In the genomic region with DNA sequence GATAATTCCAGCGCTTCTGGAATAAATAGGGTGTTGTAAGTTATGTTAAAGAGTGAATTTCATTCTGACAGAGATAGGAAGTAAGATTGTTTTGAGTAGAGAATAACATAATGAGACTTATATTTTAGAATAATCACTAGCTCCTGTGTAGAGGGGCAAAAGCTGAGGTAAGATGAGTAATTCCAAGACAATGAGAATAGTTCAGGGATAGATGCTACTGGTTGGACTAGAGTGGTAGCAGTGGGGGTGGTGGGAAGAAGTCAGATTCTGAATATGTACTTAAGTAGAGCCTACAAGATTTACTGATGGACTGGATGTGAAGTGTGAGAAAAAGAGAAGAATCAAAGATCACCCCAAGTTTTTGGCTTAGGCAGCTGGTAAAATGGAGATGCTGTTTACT, we compare ENCODE assay signal across 21 cellular contexts. TPM values are rescaled to one million over a fixed set of nuclear protein-coding genes. Genes with fewer than 3 reads are reported as not detected.
DNase-seq lines count a peak whose midpoint lies in the region; ATAC-seq, FAIRE-seq and TF ChIP-seq lines count a peak whose summit lies in the region.
"Had no signal": no experiment of that assay in that cellular context is flagged by ENCODE, and none has a peak within 500 bp of the region (broad histone marks: within the 10 kb centered on the region; RNA-seq: fewer than 3 reads in every experiment).

No MANE protein-coding gene starts in this region.

- 97% methylated on average over 1 of the region's 1 CpG for WGBS in HepG2 (ENCODE audit: low lambda C conversion rate)
- WGBS in right lobe of liver (ENCODE audit: insufficient coverage, low coverage, low lambda C conversion rate, missing lambda C conversion rate), result 100% methylated on average over 1 of the region's 1 CpG

- H3K9me3 Mint-ChIP-seq in activated T-helper 1 cell treated with anti-CD3 and anti-CD28 coated beads, Interleukin-12 subunit alpha, Interleukin-12 subunit beta, Interleukin-2, Interleukin-4 antibody, amounts not matched to agents 30 ng/mL and 10 ng/mL and 1 ng/mL, durations not matched to agents 14 hours and 24 hours and 36 hours, result no peaks in the 10 kb centered on the region
- H3K9me3 Mint-ChIP-seq: neural progenitor cell had no signal

- no peaks in the 10 kb centered on the region for H3K9me3 ChIP-seq in HepG2 (ENCODE audit: low read length)
- H3K9me3 ChIP-seq in right lobe of liver, result no peaks in the 10 kb centered on the region
- H3K9me3 ChIP-seq: prostate gland, tibial artery had no signal

- no peak for TF ChIP-seq RAD21 in HepG2 (CRISPR knock-in tag; IDR thresholded peaks at IDR 0.05)

- H3K27me3 Mint-ChIP-seq in activated T-helper 1 cell treated with anti-CD3 and anti-CD28 coated beads, Interleukin-12 subunit alpha, Interleukin-12 subunit beta, Interleukin-2, Interleukin-4 antibody, amounts not matched to agents 30 ng/mL and 10 ng/mL and 1 ng/mL, durations not matched to agents 14 hours and 24 hours and 36 hours (ENCODE audit: insufficient read depth), result no peaks in the 10 kb centered on the region

- no peak overlapping the region for H3K4me3 Mint-ChIP-seq in activated T-helper 1 cell treated with anti-CD3 and anti-CD28 coated beads, Interleukin-12 subunit alpha, Interleukin-12 subunit beta, Interleukin-2, Interleukin-4 antibody, amounts not matched to agents 30 ng/mL and 10 ng/mL and 1 ng/mL, durations not matched to agents 14 hours and 24 hours and 36 hours
- H3K4me3 Mint-ChIP-seq: neural progenitor cell had no signal

- H3K4me1 Mint-ChIP-seq in activated T-helper 1 cell treated with anti-CD3 and anti-CD28 coated beads, Interleukin-12 subunit alpha, Interleukin-12 subunit beta, Interleukin-2, Interleukin-4 antibody, amounts not matched to agents 30 ng/mL and 10 ng/mL and 1 ng/mL, durations not matched to agents 14 hours and 24 hours and 36 hours (ENCODE audit: low read depth), result peaks cover 15% of the 10 kb centered on the region
- H3K4me1 Mint-ChIP-seq: neural progenitor cell had no signal

- no peak for FAIRE-seq in HepG2 (lab: Jason Lieb, UNC)

- H3K27ac ChIP-seq in HepG2 (ENCODE audit: extremely low read length, insufficient read depth, low read length) (no peak overlapping the region), right lobe of liver (no peak overlapping the region)
- H3K27ac ChIP-seq: dorsolateral prefrontal cortex, neural progenitor cell, prostate gland, tibial artery had no signal

- H3K4me1 ChIP-seq in HepG2 (ENCODE audit: insufficient read depth, low read length) (no peaks in the 10 kb centered on the region), right lobe of liver (no peaks in the 10 kb centered on the region)
- H3K4me1 ChIP-seq: neural progenitor cell, prostate gland, tibial artery had no signal

- in situ Hi-C loops in HepG2 (cut with HindIII; ENCODE audit: extremely low pct_ligation_motif_present, low pct_unique_long_range_greater_than_20kb), result no loop called here

- peaks cover 43% of the 10 kb centered on the region for H3K36me3 Mint-ChIP-seq in activated T-helper 1 cell treated with anti-CD3 and anti-CD28 coated beads, Interleukin-12 subunit alpha, Interleukin-12 subunit beta, Interleukin-2, Interleukin-4 antibody, amounts not matched to agents 30 ng/mL and 10 ng/mL and 1 ng/mL, durations not matched to agents 14 hours and 24 hours and 36 hours (ENCODE audit: low read depth)

- H4K20me1 ChIP-seq in HepG2 (ENCODE audit: insufficient read depth, low read length), result no peaks in the 10 kb centered on the region

- H3K9ac ChIP-seq in HepG2 (ENCODE audit: insufficient read depth, low read depth, low read length), result no peak overlapping the region
- H3K9ac ChIP-seq: neural progenitor cell had no signal

- BruUV-seq in HepG2 (replicated peaks; lab: Mats Ljungman, UMichigan), result TSS peak; percentile 26

- H3K27me3 ChIP-seq in HepG2 (ENCODE audit: control insufficient read depth in 1 of 2, insufficient read depth in 2 of 2, low read length in 2 of 2) (no peaks in the 10 kb centered on the region), right lobe of liver (no peaks in the 10 kb centered on the region)
- H3K27me3 ChIP-seq: dorsolateral prefrontal cortex, neural progenitor cell, tibial artery had no signal

- TF ChIP-seq POLR2A in HepG2 (IDR thresholded peaks at IDR 0.05; ENCODE audit: insufficient read depth in 1 of 2, low read depth in 2 of 2, low read length in 2 of 2) (no peak), right lobe of liver (IDR thresholded peaks at IDR 0.05) (no peak)

- CTCF ChIA-PET in HepG2 (lab: Yijun Ruan, JAX; ENCODE audit: low intra/inter-chr PET ratio, low total read pairs), result no interaction called here

- POLR2A ChIA-PET in HepG2 (lab: Yijun Ruan, JAX), result no interaction called here

- no peak for ATAC-seq in HepG2
- ATAC-seq in right lobe of liver, result no peak
- ATAC-seq: left ventricle myocardium superior had no signal

- TF ChIP-seq CTCF in HepG2 (CRISPR knock-in tag; IDR thresholded peaks at IDR 0.05) (no peak), right lobe of liver (IDR thresholded peaks at IDR 0.05) (no peak)

- H3K79me2 ChIP-seq in HepG2 (ENCODE audit: insufficient read depth, low read length), result peaks cover 17% of the 10 kb centered on the region

- H2AFZ ChIP-seq in HepG2 (ENCODE audit: low read length), result no peak overlapping the region
- H2AFZ ChIP-seq: neural progenitor cell had no signal

- DNase-seq in HepG2 (ENCODE audit: low spot score), result no peak
- no peak for DNase-seq in right lobe of liver
- DNase-seq in activated T-helper 1 cell treated with anti-CD3 and anti-CD28 coated beads, Interleukin-12 subunit alpha, Interleukin-12 subunit beta, Interleukin-2, Interleukin-4 antibody, amounts not matched to agents 30 ng/mL and 10 ng/mL and 1 ng/mL, durations not matched to agents 14 hours and 24 hours and 36 hours (ENCODE audit: low spot score), result no peak
- no peak for DNase-seq in SKM-1 (lab: John Stamatoyannopoulos, UW; ENCODE audit: unreplicated experiment)
- no peak for DNase-seq in foreskin melanocyte
- DNase-seq in dermis blood vessel endothelial cell, result no peak
- DNase-seq: activated gamma-delta T cell; aorta; central memory CD4-positive, alpha-beta T cell; DMS79; dorsolateral prefrontal cortex; H7; KBM-7; left ventricle myocardium superior; NCI-H1694 treated with DMSO at 0.1 percent for 48 hours; NCI-H526 treated with DMSO at 0.1 percent for 48 hours; stimulated activated CD4-positive, alpha-beta T cell treated with anti-CD3 and anti-CD28 coated beads, Interleukin-1b, Interleukin-23, amount 100 ng/mL, for 48 hours; stimulated activated naive CD4-positive, alpha-beta T cell; tibial artery had no signal

- intact Hi-C loops in HepG2 (cut with micrococcal nuclease; ENCODE audit: unreplicated experiment) (no loop called here), right lobe of liver (cut with DNase I) (no loop called here)
- intact Hi-C loops in activated T-helper 1 cell treated with anti-CD3 and anti-CD28 coated beads, Interleukin-12 subunit alpha, Interleukin-12 subunit beta, Interleukin-2, Interleukin-4 antibody, amounts not matched to agents 30 ng/mL and 10 ng/mL and 1 ng/mL, durations not matched to agents 14 hours and 24 hours and 36 hours (cut with micrococcal nuclease), result loop anchor here (1.0 to 2.0 kb wide), 2 partner anchors 9 to 16 kb away; no protein-coding TSS in a partner anchor

- H3K4me3 ChIP-seq in HepG2 (replicated peaks in 1 of 3; ENCODE audit: insufficient read depth in 1 of 3, low read depth in 2 of 3, low read length in 3 of 3), result no peak overlapping the region
- H3K4me3 ChIP-seq in right lobe of liver, result no peak overlapping the region
- H3K4me3 ChIP-seq: dorsolateral prefrontal cortex, neural progenitor cell, prostate gland, tibial artery had no signal

- TF ChIP-seq EP300 in HepG2 (IDR thresholded peaks at IDR 0.05; ENCODE audit: low read depth in 2 of 2, low read length in 2 of 2) (no peak), HepG2 (CRISPR knock-in tag; IDR thresholded peaks at IDR 0.05; ENCODE audit: borderline replicate concordance) (no peak)

- no peak overlapping the region for H3K4me2 ChIP-seq in HepG2 (ENCODE audit: low read depth, low read length)
- H3K4me2 ChIP-seq: neural progenitor cell had no signal

- H3K36me3 ChIP-seq in HepG2 (replicated peaks in 1 of 2; ENCODE audit: control insufficient read depth in 1 of 2, insufficient read depth in 2 of 2, low read length in 2 of 2), result peaks cover 3 to 61% of the 10 kb centered on the region in 2 experiments; a peak in 4 of 5 replicates
- H3K36me3 ChIP-seq in right lobe of liver, result peaks cover 0 to 29% (median 5%) of the 10 kb centered on the region in 4 donors
- H3K36me3 ChIP-seq: prostate gland had no signal

- H3K27ac Mint-ChIP-seq in activated T-helper 1 cell treated with anti-CD3 and anti-CD28 coated beads, Interleukin-12 subunit alpha, Interleukin-12 subunit beta, Interleukin-2, Interleukin-4 antibody, amounts not matched to agents 30 ng/mL and 10 ng/mL and 1 ng/mL, durations not matched to agents 14 hours and 24 hours and 36 hours, result peak overlapping the region; percentile 13
- H3K27ac Mint-ChIP-seq: neural progenitor cell had no signal

RNA-seq across cellular contexts. Expression of a gene that starts 23.3 kb away (rescaled TPM):
- total RNA-seq in HepG2 (2016; rRNA removed; fragmentation: Illumina TruSeq; extraction: Trizol), result 38.0 and 56.4 TPM in 2 replicates
- 8.9 and 12.9 TPM in 2 replicates for total RNA-seq in HepG2 (2016; cell fraction: cytosol; rRNA removed; fragmentation: Illumina TruSeq; extraction: Trizol; ENCODE audit: low read depth)
- 38.3 and 56.0 TPM in 2 replicates for total RNA-seq in HepG2 (2016; cell fraction: insoluble cytoplasmic fraction; rRNA removed; fragmentation: Illumina TruSeq; extraction: Trizol)
- total RNA-seq in HepG2 (2016; cell fraction: membrane; rRNA removed; fragmentation: Illumina TruSeq; extraction: Trizol), result 16.5 and 18.1 TPM in 2 replicates
- total RNA-seq in HepG2 (2016; cell fraction: nucleus; rRNA removed; fragmentation: Illumina TruSeq; extraction: Trizol), result 73.8 and 86.8 TPM in 2 replicates
- polyA plus RNA-seq in HepG2 (2011; rRNA removed), result 58.2 and 70.6 TPM in 2 replicates
- polyA plus RNA-seq in HepG2 (2011; cell fraction: cytosol; rRNA removed), result 29.1 and 29.4 TPM in 2 replicates
- polyA plus RNA-seq in HepG2 (2011; cell fraction: nucleus; rRNA removed), result 312 and 401 TPM in 2 replicates
- 49.6 and 55.9 TPM in 2 replicates for polyA plus RNA-seq in HepG2 (2012)
- polyA plus RNA-seq in HepG2 (2016; cell fraction: cytosol; fragmentation: Illumina TruSeq; extraction: Trizol; ENCODE audit: low read depth), result 11.5 and 13.4 TPM in 2 replicates
- 53.0 and 64.1 TPM in 2 replicates for polyA plus RNA-seq in HepG2 (2016; cell fraction: insoluble cytoplasmic fraction; fragmentation: Illumina TruSeq; extraction: Trizol; ENCODE audit: low read depth)
- polyA plus RNA-seq in HepG2 (2016; cell fraction: membrane; fragmentation: Illumina TruSeq; extraction: Trizol; ENCODE audit: low read depth), result 20.2 and 20.9 TPM in 2 replicates
- polyA plus RNA-seq in HepG2 (2016; cell fraction: nucleus; fragmentation: Illumina TruSeq; extraction: Trizol; ENCODE audit: insufficient read depth, low read depth), result 253 and 261 TPM in 2 replicates
- 73.5 and 79.2 TPM in 2 replicates for polyA minus RNA-seq in HepG2 (2011; rRNA and poly(A)+ RNA removed; ENCODE audit: low replicate concordance)
- polyA minus RNA-seq in HepG2 (2011; cell fraction: cytosol; rRNA and poly(A)+ RNA removed), result 22.2 and 39.1 TPM in 2 replicates
- polyA minus RNA-seq in HepG2 (2011; cell fraction: nucleus; rRNA and poly(A)+ RNA removed), result 92.0 and 96.2 TPM in 2 replicates
- 10 to 100 TPM; 32.3 to 55.8 (median 46.2) TPM for total RNA-seq in right lobe of liver
- total RNA-seq in activated T-helper 1 cell treated with anti-CD3 and anti-CD28 coated beads, Interleukin-12 subunit alpha, Interleukin-12 subunit beta, Interleukin-2, Interleukin-4 antibody, amounts not matched to agents 30 ng/mL and 10 ng/mL and 1 ng/mL, durations not matched to agents 14 hours and 24 hours and 36 hours, result 64.6 and 66.2 TPM in 2 replicates
- total RNA-seq in dermis blood vessel endothelial cell, result 62.8 and 85.2 TPM in 2 replicates

RNA-seq across cellular contexts. Expression of a gene that starts 31.6 kb away (rescaled TPM):
- total RNA-seq in HepG2 (2016; rRNA removed; fragmentation: Illumina TruSeq; extraction: Trizol) (117 and 210 TPM in 2 replicates), right lobe of liver (10 to 100 TPM; 34.8 to 85.8 (median 54.7) TPM), dermis blood vessel endothelial cell (219 and 332 TPM in 2 replicates)
- total RNA-seq in HepG2 (2016; cell fraction: cytosol; rRNA removed; fragmentation: Illumina TruSeq; extraction: Trizol; ENCODE audit: low read depth), result 34.5 and 43.7 TPM in 2 replicates
- total RNA-seq in HepG2 (2016; cell fraction: insoluble cytoplasmic fraction; rRNA removed; fragmentation: Illumina TruSeq; extraction: Trizol), result 110 and 227 TPM in 2 replicates
- total RNA-seq in HepG2 (2016; cell fraction: membrane; rRNA removed; fragmentation: Illumina TruSeq; extraction: Trizol), result 48.4 and 55.0 TPM in 2 replicates
- 80.0 and 85.9 TPM in 2 replicates for total RNA-seq in HepG2 (2016; cell fraction: nucleus; rRNA removed; fragmentation: Illumina TruSeq; extraction: Trizol)
- polyA plus RNA-seq in HepG2 (2011; rRNA removed), result 47.9 and 67.0 TPM in 2 replicates
- polyA plus RNA-seq in HepG2 (2011; cell fraction: cytosol; rRNA removed), result 27.1 and 46.5 TPM in 2 replicates
- polyA plus RNA-seq in HepG2 (2011; cell fraction: nucleus; rRNA removed), result 25.9 and 45.1 TPM in 2 replicates
- 51.4 and 60.6 TPM in 2 replicates for polyA plus RNA-seq in HepG2 (2012)
- polyA plus RNA-seq in HepG2 (2016; cell fraction: cytosol; fragmentation: Illumina TruSeq; extraction: Trizol; ENCODE audit: low read depth), result 7.6 TPM in 2 replicates
- polyA plus RNA-seq in HepG2 (2016; cell fraction: insoluble cytoplasmic fraction; fragmentation: Illumina TruSeq; extraction: Trizol; ENCODE audit: low read depth), result 166 and 177 TPM in 2 replicates
- polyA plus RNA-seq in HepG2 (2016; cell fraction: membrane; fragmentation: Illumina TruSeq; extraction: Trizol; ENCODE audit: low read depth), result 30.4 and 32.0 TPM in 2 replicates
- 96.3 and 112 TPM in 2 replicates for polyA plus RNA-seq in HepG2 (2016; cell fraction: nucleus; fragmentation: Illumina TruSeq; extraction: Trizol; ENCODE audit: insufficient read depth, low read depth)
- polyA minus RNA-seq in HepG2 (2011; rRNA and poly(A)+ RNA removed; ENCODE audit: low replicate concordance), result 27.6 and 67.6 TPM in 2 replicates
- polyA minus RNA-seq in HepG2 (2011; cell fraction: cytosol; rRNA and poly(A)+ RNA removed), result 128 and 129 TPM in 2 replicates
- polyA minus RNA-seq in HepG2 (2011; cell fraction: nucleus; rRNA and poly(A)+ RNA removed), result 122 and 123 TPM in 2 replicates
- 239 and 242 TPM in 2 replicates for total RNA-seq in activated T-helper 1 cell treated with anti-CD3 and anti-CD28 coated beads, Interleukin-12 subunit alpha, Interleukin-12 subunit beta, Interleukin-2, Interleukin-4 antibody, amounts not matched to agents 30 ng/mL and 10 ng/mL and 1 ng/mL, durations not matched to agents 14 hours and 24 hours and 36 hours

RNA-seq across cellular contexts. Expression of a gene that starts 32.3 kb away (rescaled TPM):
- total RNA-seq in HepG2 (2016; rRNA removed; fragmentation: Illumina TruSeq; extraction: Trizol) (8.7 and 19.9 TPM in 2 replicates), right lobe of liver (10 to 100 TPM in 2 of 6 experiments, 1 to 10 TPM in 4; 7.4 to 12.7 (median 8.6) TPM), dermis blood vessel endothelial cell (11.4 and 18.4 TPM in 2 replicates)
- 21.7 and 23.1 TPM in 2 replicates for total RNA-seq in HepG2 (2016; cell fraction: cytosol; rRNA removed; fragmentation: Illumina TruSeq; extraction: Trizol; ENCODE audit: low read depth)
- total RNA-seq in HepG2 (2016; cell fraction: insoluble cytoplasmic fraction; rRNA removed; fragmentation: Illumina TruSeq; extraction: Trizol), result 7.3 and 16.3 TPM in 2 replicates
- total RNA-seq in HepG2 (2016; cell fraction: membrane; rRNA removed; fragmentation: Illumina TruSeq; extraction: Trizol), result 9.9 and 11.4 TPM in 2 replicates
- total RNA-seq in HepG2 (2016; cell fraction: nucleus; rRNA removed; fragmentation: Illumina TruSeq; extraction: Trizol), result 21.1 and 31.3 TPM in 2 replicates
- polyA plus RNA-seq in HepG2 (2011; rRNA removed), result 8.0 and 8.6 TPM in 2 replicates
- polyA plus RNA-seq in HepG2 (2011; cell fraction: cytosol; rRNA removed), result 6.1 and 7.4 TPM in 2 replicates
- 11.6 and 12.4 TPM in 2 replicates for polyA plus RNA-seq in HepG2 (2011; cell fraction: nucleus; rRNA removed)
- 10.5 and 12.2 TPM in 2 replicates for polyA plus RNA-seq in HepG2 (2012)
- 3.4 and 3.8 TPM in 2 replicates for polyA plus RNA-seq in HepG2 (2016; cell fraction: cytosol; fragmentation: Illumina TruSeq; extraction: Trizol; ENCODE audit: low read depth)
- 7.3 and 11.1 TPM in 2 replicates for polyA plus RNA-seq in HepG2 (2016; cell fraction: insoluble cytoplasmic fraction; fragmentation: Illumina TruSeq; extraction: Trizol; ENCODE audit: low read depth)
- 4.9 and 6.2 TPM in 2 replicates for polyA plus RNA-seq in HepG2 (2016; cell fraction: membrane; fragmentation: Illumina TruSeq; extraction: Trizol; ENCODE audit: low read depth)
- polyA plus RNA-seq in HepG2 (2016; cell fraction: nucleus; fragmentation: Illumina TruSeq; extraction: Trizol; ENCODE audit: insufficient read depth, low read depth), result 31.8 and 32.7 TPM in 2 replicates
- 8.0 and 31.3 TPM in 2 replicates for polyA minus RNA-seq in HepG2 (2011; rRNA and poly(A)+ RNA removed; ENCODE audit: low replicate concordance)
- polyA minus RNA-seq in HepG2 (2011; cell fraction: cytosol; rRNA and poly(A)+ RNA removed), result 6.1 and 9.7 TPM in 2 replicates
- 28.5 and 30.1 TPM in 2 replicates for polyA minus RNA-seq in HepG2 (2011; cell fraction: nucleus; rRNA and poly(A)+ RNA removed)
- 12.2 and 13.5 TPM in 2 replicates for total RNA-seq in activated T-helper 1 cell treated with anti-CD3 and anti-CD28 coated beads, Interleukin-12 subunit alpha, Interleukin-12 subunit beta, Interleukin-2, Interleukin-4 antibody, amounts not matched to agents 30 ng/mL and 10 ng/mL and 1 ng/mL, durations not matched to agents 14 hours and 24 hours and 36 hours

RNA-seq across cellular contexts. Expression of a gene that starts 55.7 kb away (rescaled TPM):
- total RNA-seq in HepG2 (2016; rRNA removed; fragmentation: Illumina TruSeq; extraction: Trizol) (64.3 and 67.4 TPM in 2 replicates), right lobe of liver (100 to 1,000 TPM in 3 of 6 experiments, 10 to 100 TPM in 3; 47.9 to 207 (median 107) TPM), dermis blood vessel endothelial cell (579 and 920 TPM in 2 replicates)
- total RNA-seq in HepG2 (2016; cell fraction: cytosol; rRNA removed; fragmentation: Illumina TruSeq; extraction: Trizol; ENCODE audit: low read depth), result 40.7 and 41.9 TPM in 2 replicates
- 68.8 and 78.0 TPM in 2 replicates for total RNA-seq in HepG2 (2016; cell fraction: insoluble cytoplasmic fraction; rRNA removed; fragmentation: Illumina TruSeq; extraction: Trizol)
- 52.1 and 54.9 TPM in 2 replicates for total RNA-seq in HepG2 (2016; cell fraction: membrane; rRNA removed; fragmentation: Illumina TruSeq; extraction: Trizol)
- 31.5 and 32.7 TPM in 2 replicates for total RNA-seq in HepG2 (2016; cell fraction: nucleus; rRNA removed; fragmentation: Illumina TruSeq; extraction: Trizol)
- polyA plus RNA-seq in HepG2 (2011; rRNA removed), result 182 and 203 TPM in 2 replicates
- polyA plus RNA-seq in HepG2 (2011; cell fraction: cytosol; rRNA removed), result 242 and 267 TPM in 2 replicates
- 113 and 161 TPM in 2 replicates for polyA plus RNA-seq in HepG2 (2011; cell fraction: nucleus; rRNA removed)
- 110 and 146 TPM in 2 replicates for polyA plus RNA-seq in HepG2 (2012)
- 46.2 and 50.8 TPM in 2 replicates for polyA plus RNA-seq in HepG2 (2016; cell fraction: cytosol; fragmentation: Illumina TruSeq; extraction: Trizol; ENCODE audit: low read depth)
- polyA plus RNA-seq in HepG2 (2016; cell fraction: insoluble cytoplasmic fraction; fragmentation: Illumina TruSeq; extraction: Trizol; ENCODE audit: low read depth), result 85.4 and 98.1 TPM in 2 replicates
- polyA plus RNA-seq in HepG2 (2016; cell fraction: membrane; fragmentation: Illumina TruSeq; extraction: Trizol; ENCODE audit: low read depth), result 52.0 and 55.8 TPM in 2 replicates
- polyA plus RNA-seq in HepG2 (2016; cell fraction: nucleus; fragmentation: Illumina TruSeq; extraction: Trizol; ENCODE audit: insufficient read depth, low read depth), result 65.0 and 66.7 TPM in 2 replicates
- 93.1 and 215 TPM in 2 replicates for polyA minus RNA-seq in HepG2 (2011; rRNA and poly(A)+ RNA removed; ENCODE audit: low replicate concordance)
- polyA minus RNA-seq in HepG2 (2011; cell fraction: cytosol; rRNA and poly(A)+ RNA removed), result 55.3 and 74.0 TPM in 2 replicates
- 47.8 and 64.6 TPM in 2 replicates for polyA minus RNA-seq in HepG2 (2011; cell fraction: nucleus; rRNA and poly(A)+ RNA removed)
- 50.4 and 63.4 TPM in 2 replicates for total RNA-seq in activated T-helper 1 cell treated with anti-CD3 and anti-CD28 coated beads, Interleukin-12 subunit alpha, Interleukin-12 subunit beta, Interleukin-2, Interleukin-4 antibody, amounts not matched to agents 30 ng/mL and 10 ng/mL and 1 ng/mL, durations not matched to agents 14 hours and 24 hours and 36 hours
